2 cellular contexts compared by ENCODE assay signal in the genomic region with DNA sequence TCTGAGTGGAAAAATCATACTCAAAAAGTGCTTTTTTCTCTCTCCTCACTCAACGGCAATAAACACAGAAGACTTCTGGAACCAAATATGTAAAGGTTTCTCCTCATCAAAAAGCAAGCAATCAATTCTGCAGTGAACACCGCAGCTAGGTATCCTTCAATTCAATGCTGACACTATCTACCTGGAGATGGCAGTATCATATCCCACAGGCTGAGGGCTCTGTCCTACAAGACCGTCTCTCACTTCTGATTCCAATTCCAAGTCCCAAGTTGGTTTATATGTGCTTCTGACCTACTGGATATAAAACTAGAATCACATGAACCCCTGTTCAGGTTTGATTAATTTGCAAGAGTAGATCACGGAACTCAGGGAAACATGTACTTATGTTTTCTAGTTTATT.
TF ChIP-seq lines count a peak whose summit lies in the region.

No MANE protein-coding gene starts in this region.

TF ChIP-seq in GM23338, 12 proteins besides CTCF, POLR2A, EP300 and RAD21 (continued from another document):
- no peak for TF ChIP-seq ZNF462 (CRISPR knock-in tag; IDR thresholded peaks at IDR 0.05)
- no peak for TF ChIP-seq ZNF331 (CRISPR knock-in tag; IDR thresholded peaks at IDR 0.05; ENCODE audit: low read depth)
- TF ChIP-seq CREB1 (CRISPR knock-in tag; IDR thresholded peaks at IDR 0.05; ENCODE audit: low read depth): no peak
TF ChIP-seq in GM23338: peak in this region for 0.

TF ChIP-seq in WTC11, 78 proteins besides CTCF, POLR2A, EP300 and RAD21 (continued from another document):
- no peak for TF ChIP-seq AFF4 (CRISPR knock-in tag; IDR thresholded peaks at IDR 0.05; ENCODE audit: borderline replicate concordance)
- TF ChIP-seq, protein P1, sequence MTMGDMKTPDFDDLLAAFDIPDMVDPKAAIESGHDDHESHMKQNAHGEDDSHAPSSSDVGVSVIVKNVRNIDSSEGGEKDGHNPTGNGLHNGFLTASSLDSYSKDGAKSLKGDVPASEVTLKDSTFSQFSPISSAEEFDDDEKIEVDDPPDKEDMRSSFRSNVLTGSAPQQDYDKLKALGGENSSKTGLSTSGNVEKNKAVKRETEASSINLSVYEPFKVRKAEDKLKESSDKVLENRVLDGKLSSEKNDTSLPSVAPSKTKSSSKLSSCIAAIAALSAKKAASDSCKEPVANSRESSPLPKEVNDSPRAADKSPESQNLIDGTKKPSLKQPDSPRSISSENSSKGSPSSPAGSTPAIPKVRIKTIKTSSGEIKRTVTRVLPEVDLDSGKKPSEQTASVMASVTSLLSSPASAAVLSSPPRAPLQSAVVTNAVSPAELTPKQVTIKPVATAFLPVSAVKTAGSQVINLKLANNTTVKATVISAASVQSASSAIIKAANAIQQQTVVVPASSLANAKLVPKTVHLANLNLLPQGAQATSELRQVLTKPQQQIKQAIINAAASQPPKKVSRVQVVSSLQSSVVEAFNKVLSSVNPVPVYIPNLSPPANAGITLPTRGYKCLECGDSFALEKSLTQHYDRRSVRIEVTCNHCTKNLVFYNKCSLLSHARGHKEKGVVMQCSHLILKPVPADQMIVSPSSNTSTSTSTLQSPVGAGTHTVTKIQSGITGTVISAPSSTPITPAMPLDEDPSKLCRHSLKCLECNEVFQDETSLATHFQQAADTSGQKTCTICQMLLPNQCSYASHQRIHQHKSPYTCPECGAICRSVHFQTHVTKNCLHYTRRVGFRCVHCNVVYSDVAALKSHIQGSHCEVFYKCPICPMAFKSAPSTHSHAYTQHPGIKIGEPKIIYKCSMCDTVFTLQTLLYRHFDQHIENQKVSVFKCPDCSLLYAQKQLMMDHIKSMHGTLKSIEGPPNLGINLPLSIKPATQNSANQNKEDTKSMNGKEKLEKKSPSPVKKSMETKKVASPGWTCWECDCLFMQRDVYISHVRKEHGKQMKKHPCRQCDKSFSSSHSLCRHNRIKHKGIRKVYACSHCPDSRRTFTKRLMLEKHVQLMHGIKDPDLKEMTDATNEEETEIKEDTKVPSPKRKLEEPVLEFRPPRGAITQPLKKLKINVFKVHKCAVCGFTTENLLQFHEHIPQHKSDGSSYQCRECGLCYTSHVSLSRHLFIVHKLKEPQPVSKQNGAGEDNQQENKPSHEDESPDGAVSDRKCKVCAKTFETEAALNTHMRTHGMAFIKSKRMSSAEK (CRISPR knock-in tag; IDR thresholded peaks at IDR 0.05; ENCODE audit: borderline replicate concordance): no peak
- TF ChIP-seq GTF2I (CRISPR knock-in tag; conservative IDR thresholded peaks at IDR 0.05): no peak
- TF ChIP-seq IRF2 (CRISPR knock-in tag; IDR thresholded peaks at IDR 0.05; ENCODE audit: borderline replicate concordance, low read depth): no peak
- no peak for TF ChIP-seq CREB1 (CRISPR knock-in tag; IDR thresholded peaks at IDR 0.05)
- TF ChIP-seq JUN (CRISPR knock-in tag; IDR thresholded peaks at IDR 0.05): no peak
- no peak for TF ChIP-seq TEAD1 (CRISPR knock-in tag; IDR thresholded peaks at IDR 0.05)
- no peak for TF ChIP-seq CREM (CRISPR knock-in tag; IDR thresholded peaks at IDR 0.05)
- no peak for TF ChIP-seq E2F5 (CRISPR knock-in tag; IDR thresholded peaks at IDR 0.05)
- no peak for TF ChIP-seq ZSCAN18 (CRISPR knock-in tag; IDR thresholded peaks at IDR 0.05)
- TF ChIP-seq EMX1 (CRISPR knock-in tag; IDR thresholded peaks at IDR 0.05): no peak
- TF ChIP-seq, protein P2, sequence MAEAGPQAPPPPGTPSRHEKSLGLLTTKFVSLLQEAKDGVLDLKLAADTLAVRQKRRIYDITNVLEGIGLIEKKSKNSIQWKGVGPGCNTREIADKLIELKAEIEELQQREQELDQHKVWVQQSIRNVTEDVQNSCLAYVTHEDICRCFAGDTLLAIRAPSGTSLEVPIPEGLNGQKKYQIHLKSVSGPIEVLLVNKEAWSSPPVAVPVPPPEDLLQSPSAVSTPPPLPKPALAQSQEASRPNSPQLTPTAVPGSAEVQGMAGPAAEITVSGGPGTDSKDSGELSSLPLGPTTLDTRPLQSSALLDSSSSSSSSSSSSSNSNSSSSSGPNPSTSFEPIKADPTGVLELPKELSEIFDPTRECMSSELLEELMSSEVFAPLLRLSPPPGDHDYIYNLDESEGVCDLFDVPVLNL (CRISPR knock-in tag; IDR thresholded peaks at IDR 0.05; ENCODE audit: borderline replicate concordance, low read depth): no peak
